27 cellular contexts compared by ENCODE assay signal in genomic region chr1:44348046-44348628, GRCh38. TPM values are rescaled to one million over a fixed set of nuclear protein-coding genes. Genes with fewer than 3 reads are reported as not detected.
DNase-seq lines count a peak whose midpoint lies in the region; ATAC-seq, FAIRE-seq and TF ChIP-seq lines count a peak whose summit lies in the region.
"Had no signal": no experiment of that assay in that cellular context is flagged by ENCODE, and none has a peak within 500 bp of the region (broad histone marks: within the 10 kb centered on the region; RNA-seq: fewer than 3 reads in every experiment).

No MANE protein-coding gene starts in this region.

- H3K4me1 ChIP-seq in tibial artery = peaks cover 0 to 48% (median 21%) of the 10 kb centered on the region in 4 donors

- peak overlapping the region in 5 of 59 donors; percentile 1 to 24 (median 13) for H3K4me3 ChIP-seq in dorsolateral prefrontal cortex
- no peak overlapping the region for H3K4me3 ChIP-seq in tibial artery
- H3K4me3 ChIP-seq: HAP-1, ovary, vagina had no signal

- H3K27me3 Mint-ChIP-seq in HFFc6 (ENCODE audit: insufficient read depth) = no peaks in the 10 kb centered on the region; the same call in 1 of the 2 replicates
- H3K27me3 Mint-ChIP-seq: activated B cell treated with CpG ODN at 0.5 μM for 24 hours; activated naive CD4-positive, alpha-beta T cell treated with anti-CD3 and anti-CD28 coated beads, Interleukin-2, amount 10 ng/mL, durations not matched to agents 7 days and 5 days; naive B cell had no signal

- H3K4me1 Mint-ChIP-seq in HFFc6 (ENCODE audit: low read depth) = peaks cover 33% of the 10 kb centered on the region

- POLR2A ChIA-PET in RWPE1 (lab: Yijun Ruan, JAX; ENCODE audit: low non-redundant PET) = no interaction called here

- TF ChIP-seq CTCF in HFFc6 (IDR thresholded peaks at IDR 0.05) (no peak), dorsolateral prefrontal cortex (IDR thresholded peaks at IDR 0.05 in 54 of 56, conservative IDR thresholded peaks at IDR 0.05 in 2 of 56; ENCODE audit: low read depth in 1 of 56, partially characterized antibody in 56 of 56) (no peak), tibial artery (IDR thresholded peaks at IDR 0.05) (no peak), RWPE1 (conservative IDR thresholded peaks at IDR 0.05; ENCODE audit: low read depth) (no peak)

- no peaks in the 10 kb centered on the region for H3K36me3 Mint-ChIP-seq in HFFc6 (ENCODE audit: low read depth)
- H3K36me3 Mint-ChIP-seq: activated naive CD4-positive, alpha-beta T cell treated with anti-CD3 and anti-CD28 coated beads, Interleukin-2, amount 10 ng/mL, durations not matched to agents 7 days and 5 days; naive B cell had no signal

- FAIRE-seq in frontal cortex (lab: Jason Lieb, UNC) = no peak
- FAIRE-seq: GM12892 had no signal

- intact Hi-C loops in dorsolateral prefrontal cortex (cut with DNase I) = no loop called here
- intact Hi-C loops in tibial artery (cut with DNase I; ENCODE audit: low total_unique reads) = no loop called here

- H3K9me3 ChIP-seq in tibial artery = no peaks in the 10 kb centered on the region
- H3K9me3 ChIP-seq: HAP-1, ovary, vagina had no signal

- DNase-seq in HFFc6 (no peak), dorsolateral prefrontal cortex (no peak), pons (ENCODE audit: low spot score) (peak; percentile 76), tibial artery (no peak), frontal cortex (ENCODE audit: low spot score in 2 of 2) (no peak), AG08395 (ENCODE audit: low spot score) (no peak), RWPE1 (ENCODE audit: low spot score) (no peak)
- DNase-seq: activated B cell treated with CpG ODN at 0.5 μM for 24 hours; activated naive CD4-positive, alpha-beta T cell treated with anti-CD3 and anti-CD28 coated beads, Interleukin-2, amount 10 ng/mL, durations not matched to agents 7 days and 5 days; Calu3; central memory CD4-positive, alpha-beta T cell; glutamatergic neuron; Karpas-422; mesendoderm; naive B cell; NCI-H1694; NCI-H2171 treated with DMSO at 0.1 percent for 48 hours; NCI-H748 treated with DMSO at 0.1 percent for 48 hours; OCI-M1; ovary; stimulated activated CD8-positive, alpha-beta memory T cell treated with anti-CD3 and anti-CD28 coated beads, Interleukin-4, amount 100 ng/mL, for 48 hours; T-helper 9 cell had no signal

- ATAC-seq in GM19467 (IDR thresholded peaks at IDR 0.05; ENCODE audit: unreplicated experiment) = no peak

- peaks cover 0 to 10% (median 0%) of the 10 kb centered on the region in 3 donors for H3K36me3 ChIP-seq in tibial artery
- H3K36me3 ChIP-seq: HAP-1, ovary, vagina had no signal

- no peaks in the 10 kb centered on the region for H3K27me3 ChIP-seq in dorsolateral prefrontal cortex
- H3K27me3 ChIP-seq in tibial artery = no peaks in the 10 kb centered on the region
- H3K27me3 ChIP-seq: ovary, vagina had no signal

- CTCF ChIA-PET in RWPE1 (lab: Yijun Ruan, JAX) = interaction anchor here (0.9 to 1.1 kb wide), 2 partner anchors 16 to 19 kb away, joined by 3 read pairs; no protein-coding TSS in a partner anchor

- no peak overlapping the region for H3K4me3 Mint-ChIP-seq in HFFc6
- H3K4me3 Mint-ChIP-seq: activated B cell treated with CpG ODN at 0.5 μM for 24 hours; activated naive CD4-positive, alpha-beta T cell treated with anti-CD3 and anti-CD28 coated beads, Interleukin-2, amount 10 ng/mL, durations not matched to agents 7 days and 5 days; activated T-helper 1 cell treated with anti-CD3 and anti-CD28 coated beads, Interleukin-12 subunit alpha, Interleukin-12 subunit beta, Interleukin-2, Interleukin-4 antibody, amounts not matched to agents 30 ng/mL and 10 ng/mL and 1 ng/mL, durations not matched to agents 14 hours and 24 hours and 36 hours; naive B cell had no signal

- H3K9me3 Mint-ChIP-seq in HFFc6 = no peaks in the 10 kb centered on the region
- H3K9me3 Mint-ChIP-seq: activated B cell treated with CpG ODN at 0.5 μM for 24 hours; activated naive CD4-positive, alpha-beta T cell treated with anti-CD3 and anti-CD28 coated beads, Interleukin-2, amount 10 ng/mL, durations not matched to agents 7 days and 5 days; activated T-helper 1 cell treated with anti-CD3 and anti-CD28 coated beads, Interleukin-12 subunit alpha, Interleukin-12 subunit beta, Interleukin-2, Interleukin-4 antibody, amounts not matched to agents 30 ng/mL and 10 ng/mL and 1 ng/mL, durations not matched to agents 14 hours and 24 hours and 36 hours; naive B cell had no signal

- H3K27ac Mint-ChIP-seq in HFFc6 = peak overlapping the region; percentile 44; the same call in 1 of the 2 replicates
- H3K27ac Mint-ChIP-seq: activated B cell treated with CpG ODN at 0.5 μM for 24 hours; activated naive CD4-positive, alpha-beta T cell treated with anti-CD3 and anti-CD28 coated beads, Interleukin-2, amount 10 ng/mL, durations not matched to agents 7 days and 5 days; activated T-helper 1 cell treated with anti-CD3 and anti-CD28 coated beads, Interleukin-12 subunit alpha, Interleukin-12 subunit beta, Interleukin-2, Interleukin-4 antibody, amounts not matched to agents 30 ng/mL and 10 ng/mL and 1 ng/mL, durations not matched to agents 14 hours and 24 hours and 36 hours had no signal

- H3K27ac ChIP-seq in dorsolateral prefrontal cortex (peak overlapping the region in 58 of 59 donors; percentile 3 to 95 (median 87)), tibial artery (peak overlapping the region; percentile 61 to 67), RWPE1 (no peak overlapping the region)
- H3K27ac ChIP-seq: ovary had no signal

RNA-seq across cellular contexts. Expression of gene ERI3, which starts 6.9 kb away (rescaled TPM):
- 10 to 100 TPM; 54.7 to 63.5 (median 58.3) TPM for total RNA-seq in HFFc6 (2021; fragmentation: NEBNext Ultra II Directional; extraction: Animal tissue kit (Norgen Biotek cat#: 25700))
- total RNA-seq in dorsolateral prefrontal cortex = 100 to 1,000 TPM in 119 of 120 experiments, 10 to 100 TPM in 1; 93.5 to 183 (median 121) TPM
- total RNA-seq in frontal cortex = 79.5 TPM

RNA-seq across cellular contexts. Expression of gene RNF220, which starts 56.9 kb away (rescaled TPM):
- total RNA-seq in HFFc6 (2021; fragmentation: NEBNext Ultra II Directional; extraction: Animal tissue kit (Norgen Biotek cat#: 25700)) = 10 to 100 TPM; 42.1 to 54.7 (median 51.9) TPM
- total RNA-seq in dorsolateral prefrontal cortex (100 to 1,000 TPM; 104 to 415 (median 196) TPM), frontal cortex (48.1 TPM)
